In genomic region chr1:234762127-234762526, GRCh38 we compare ENCODE assay signal across 6 cellular contexts.
DNase-seq lines count a peak whose midpoint lies in the region; ATAC-seq and TF ChIP-seq lines count a peak whose summit lies in the region.
"Not testable (repeated sequence)": the region's sequence is repeated elsewhere in the genome, so short reads cannot be mapped to it uniquely, and the experiment has no call there.

No MANE protein-coding gene starts in this region.

- H3K27ac ChIP-seq in HEK293 (ENCODE audit: extremely low read depth, low read depth, low read length), result not testable (repeated sequence)

- peaks cover 47% of the 10 kb centered on the region for H3K4me1 Mint-ChIP-seq in activated CD4-positive, alpha-beta T cell treated with anti-CD3 and anti-CD28 coated beads, Interleukin-2, amount 10 ng/mL, durations not matched to agents 24 days and 14 days
- peaks cover 17% of the 10 kb centered on the region for H3K4me1 Mint-ChIP-seq in activated T-helper 17 cell treated with anti-CD3 and anti-CD28 coated beads, Interleukin-2, amount 50 U/mL, for 72 hours
- not testable (repeated sequence) for H3K4me1 Mint-ChIP-seq in endothelial cell (ENCODE audit: unreplicated experiment)
- H3K4me1 Mint-ChIP-seq in natural killer cell treated with Interleukin-12 subunit alpha and Interleukin-12 subunit beta and Interleukin-15 and Interleukin-18, amount 100 ng/mL, for 72 hours (ENCODE audit: low read depth in 2 of 2), result peaks cover 32 to 35% of the 10 kb centered on the region in 2 donors
- H3K4me1 Mint-ChIP-seq in stimulated activated naive B cell treated with anti-CD40 and anti-IgM and Interleukin-4, amounts not matched to agents 10 μg/mL and 1 μg/mL and 100 μg/mL, for 72 hours, result peaks cover 19 to 32% of the 10 kb centered on the region in 2 donors

- not testable (repeated sequence) for H3K9me3 ChIP-seq in HEK293 (ENCODE audit: control insufficient read depth, insufficient read depth, low read depth, low read length)

- not testable (repeated sequence) for TF ChIP-seq CTCF in HEK293 (tag by site-specific recombination; IDR thresholded peaks at IDR 0.05); endothelial cell (IDR thresholded peaks at IDR 0.05; ENCODE audit: unreplicated experiment)

- H3K27ac Mint-ChIP-seq in activated CD4-positive, alpha-beta T cell treated with anti-CD3 and anti-CD28 coated beads, Interleukin-2, amount 10 ng/mL, durations not matched to agents 24 days and 14 days, result peak overlapping the region; percentile 34
- peak overlapping the region; percentile 43 for H3K27ac Mint-ChIP-seq in activated T-helper 17 cell treated with anti-CD3 and anti-CD28 coated beads, Interleukin-2, amount 50 U/mL, for 72 hours
- peak overlapping the region; percentile 30 for H3K27ac Mint-ChIP-seq in endothelial cell (ENCODE audit: unreplicated experiment)
- peak overlapping the region; percentile 58 to 74 for H3K27ac Mint-ChIP-seq in natural killer cell treated with Interleukin-12 subunit alpha and Interleukin-12 subunit beta and Interleukin-15 and Interleukin-18, amount 100 ng/mL, for 72 hours
- H3K27ac Mint-ChIP-seq in stimulated activated naive B cell treated with anti-CD40 and anti-IgM and Interleukin-4, amounts not matched to agents 10 μg/mL and 1 μg/mL and 100 μg/mL, for 72 hours, result peak overlapping the region; percentile 57

- CTCF ChIA-PET in HEK293 (lab: Yijun Ruan, JAX), result not testable (repeated sequence)

- not testable (repeated sequence) for H3K27me3 Mint-ChIP-seq in activated CD4-positive, alpha-beta T cell treated with anti-CD3 and anti-CD28 coated beads, Interleukin-2, amount 10 ng/mL, durations not matched to agents 24 days and 14 days; activated T-helper 17 cell treated with anti-CD3 and anti-CD28 coated beads, Interleukin-2, amount 50 U/mL, for 72 hours; endothelial cell (ENCODE audit: unreplicated experiment); natural killer cell treated with Interleukin-12 subunit alpha and Interleukin-12 subunit beta and Interleukin-15 and Interleukin-18, amount 100 ng/mL, for 72 hours; stimulated activated naive B cell treated with anti-CD40 and anti-IgM and Interleukin-4, amounts not matched to agents 10 μg/mL and 1 μg/mL and 100 μg/mL, for 72 hours

- H3K4me3 ChIP-seq in HEK293 (ENCODE audit: low read depth, low read length), result not testable (repeated sequence)

- H3K36me3 ChIP-seq in HEK293 (ENCODE audit: control insufficient read depth in 2 of 2, insufficient read depth in 1 of 2, low read length in 2 of 2), result not testable (repeated sequence)

- H3K36me3 Mint-ChIP-seq in activated CD4-positive, alpha-beta T cell treated with anti-CD3 and anti-CD28 coated beads, Interleukin-2, amount 10 ng/mL, durations not matched to agents 24 days and 14 days (ENCODE audit: low read depth); activated T-helper 17 cell treated with anti-CD3 and anti-CD28 coated beads, Interleukin-2, amount 50 U/mL, for 72 hours (ENCODE audit: low read depth); endothelial cell (ENCODE audit: low read depth, unreplicated experiment); natural killer cell treated with Interleukin-12 subunit alpha and Interleukin-12 subunit beta and Interleukin-15 and Interleukin-18, amount 100 ng/mL, for 72 hours; stimulated activated naive B cell treated with anti-CD40 and anti-IgM and Interleukin-4, amounts not matched to agents 10 μg/mL and 1 μg/mL and 100 μg/mL, for 72 hours: not testable (repeated sequence)

- not testable (repeated sequence) for H3K4me1 ChIP-seq in HEK293 (ENCODE audit: control insufficient read depth, insufficient read depth, low read length)

- not testable (repeated sequence) for H3K4me3 Mint-ChIP-seq in activated CD4-positive, alpha-beta T cell treated with anti-CD3 and anti-CD28 coated beads, Interleukin-2, amount 10 ng/mL, durations not matched to agents 24 days and 14 days; activated T-helper 17 cell treated with anti-CD3 and anti-CD28 coated beads, Interleukin-2, amount 50 U/mL, for 72 hours; endothelial cell (ENCODE audit: unreplicated experiment); natural killer cell treated with Interleukin-12 subunit alpha and Interleukin-12 subunit beta and Interleukin-15 and Interleukin-18, amount 100 ng/mL, for 72 hours; stimulated activated naive B cell treated with anti-CD40 and anti-IgM and Interleukin-4, amounts not matched to agents 10 μg/mL and 1 μg/mL and 100 μg/mL, for 72 hours

- DNase-seq in activated CD4-positive, alpha-beta T cell treated with anti-CD3 and anti-CD28 coated beads, Interleukin-2, amount 10 ng/mL, durations not matched to agents 24 days and 14 days; endothelial cell (ENCODE audit: low spot score); natural killer cell treated with Interleukin-12 subunit alpha and Interleukin-12 subunit beta and Interleukin-15 and Interleukin-18, amount 100 ng/mL, for 72 hours (ENCODE audit: low spot score); stimulated activated naive B cell treated with anti-CD40 and anti-IgM and Interleukin-4, amounts not matched to agents 10 μg/mL and 1 μg/mL and 100 μg/mL, for 72 hours: not testable (repeated sequence)

- not testable (repeated sequence) for H3K9me3 Mint-ChIP-seq in activated CD4-positive, alpha-beta T cell treated with anti-CD3 and anti-CD28 coated beads, Interleukin-2, amount 10 ng/mL, durations not matched to agents 24 days and 14 days; activated T-helper 17 cell treated with anti-CD3 and anti-CD28 coated beads, Interleukin-2, amount 50 U/mL, for 72 hours; endothelial cell (ENCODE audit: unreplicated experiment); natural killer cell treated with Interleukin-12 subunit alpha and Interleukin-12 subunit beta and Interleukin-15 and Interleukin-18, amount 100 ng/mL, for 72 hours; stimulated activated naive B cell treated with anti-CD40 and anti-IgM and Interleukin-4, amounts not matched to agents 10 μg/mL and 1 μg/mL and 100 μg/mL, for 72 hours

- intact Hi-C loops in activated CD4-positive, alpha-beta T cell treated with anti-CD3 and anti-CD28 coated beads, Interleukin-2, amount 10 ng/mL, durations not matched to agents 24 days and 14 days (cut with micrococcal nuclease), result not testable (repeated sequence)

- not testable (repeated sequence) for ATAC-seq in activated T-helper 17 cell treated with anti-CD3 and anti-CD28 coated beads, Interleukin-2, amount 50 U/mL, for 72 hours (replicated peaks); natural killer cell treated with Interleukin-12 subunit alpha and Interleukin-12 subunit beta and Interleukin-15 and Interleukin-18, amount 100 ng/mL, for 72 hours; stimulated activated naive B cell treated with anti-CD40 and anti-IgM and Interleukin-4, amounts not matched to agents 10 μg/mL and 1 μg/mL and 100 μg/mL, for 72 hours (replicated peaks)

- POLR2A ChIA-PET in HEK293 (lab: Yijun Ruan, JAX), result not testable (repeated sequence)

TF ChIP-seq in HEK293, 187 proteins besides CTCF, POLR2A, EP300 and RAD21:
- TF ChIP-seq ZNF146 (tag by site-specific recombination; IDR thresholded peaks at IDR 0.05) (peak; percentile 100), ZNF580 (tag by site-specific recombination; IDR thresholded peaks at IDR 0.05) (peak; percentile 70; the same call in 1 of the 2 replicates)
